ENCODE assay signal across 16 cellular contexts in the genomic region with DNA sequence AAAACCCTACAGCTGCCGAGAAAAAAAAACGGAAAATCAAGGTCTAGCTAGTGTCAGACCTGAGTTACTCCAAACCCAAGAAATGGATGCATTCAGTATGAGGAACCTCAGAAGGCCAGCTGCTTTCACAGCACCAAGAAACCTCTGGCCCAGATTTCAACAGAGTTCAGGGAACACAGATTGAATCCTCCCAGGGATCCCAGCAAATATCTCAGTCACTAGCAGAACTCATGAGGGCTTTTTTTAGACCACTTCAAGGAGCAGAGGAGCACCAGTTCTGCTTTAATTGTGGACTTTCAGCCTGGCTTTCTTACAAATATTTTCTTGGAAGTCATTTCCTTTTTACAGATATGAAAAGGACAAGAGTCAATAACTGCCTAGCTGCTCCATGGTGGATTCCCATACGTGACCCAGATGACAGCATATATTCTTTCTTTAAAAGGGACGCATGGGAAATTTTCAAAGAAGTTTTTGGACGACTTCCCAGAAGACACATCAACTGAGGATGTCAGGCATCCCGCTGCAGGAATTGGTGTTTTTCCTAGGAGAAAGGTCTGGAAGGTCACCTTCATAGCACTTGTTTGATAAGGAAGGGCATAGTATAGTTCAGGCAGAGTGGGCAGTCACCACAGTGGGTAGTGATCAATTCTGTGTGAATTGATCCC. TPM values are rescaled to one million over a fixed set of nuclear protein-coding genes. Genes with fewer than 3 reads are reported as not detected.
A peak's percentile ranks its signal among the peaks of the same experiment; 100 is the strongest.
DNase-seq lines count a peak whose midpoint lies in the region; ATAC-seq, FAIRE-seq and TF ChIP-seq lines count a peak whose summit lies in the region.
"Had no signal": no experiment of that assay in that cellular context is flagged by ENCODE, and none has a peak within 500 bp of the region (broad histone marks: within the 10 kb centered on the region; RNA-seq: fewer than 3 reads in every experiment).

No MANE protein-coding gene starts in this region.

- H3K9ac ChIP-seq in SK-N-SH: no peak overlapping the region

- H3K9me2 ChIP-seq in SK-N-SH: no peaks in the 10 kb centered on the region

- CTCF ChIA-PET in A673 (lab: Charles Lee): no interaction called here
- CTCF ChIA-PET in SK-N-SH (lab: Yijun Ruan, JAX): interaction anchor here (0.6 to 6.0 kb wide), 8 partner anchors 20 to 1916 kb away, joined by 3 to 24 read pairs (median 4); no protein-coding TSS in a partner anchor

- peaks cover 26% of the 10 kb centered on the region for H3K27me3 Mint-ChIP-seq in T-helper 17 cell

- H3K36me3 ChIP-seq in A673 (ENCODE audit: insufficient read depth, low read length, poor library complexity, severe bottlenecking) (no peaks in the 10 kb centered on the region), SK-N-SH (replicated peaks in 1 of 2; ENCODE audit: control insufficient read depth in 1 of 2, insufficient read depth in 2 of 2, low read length in 1 of 2) (no peaks in the 10 kb centered on the region), lower lobe of right lung (no peaks in the 10 kb centered on the region)

- TF ChIP-seq EP300 in SK-N-SH (IDR thresholded peaks at IDR 0.05; ENCODE audit: borderline replicate concordance in 1 of 2, low read depth in 1 of 2, low read length in 1 of 2): no peak

- no peaks in the 10 kb centered on the region for H3K9me3 ChIP-seq in A673 (ENCODE audit: low read depth, low read length, poor library complexity, severe bottlenecking)
- H3K9me3 ChIP-seq in SK-N-SH: no peaks in the 10 kb centered on the region
- H3K9me3 ChIP-seq in lower lobe of right lung: no peaks in the 10 kb centered on the region
- no peaks in the 10 kb centered on the region for H3K9me3 ChIP-seq in T-helper 17 cell (ENCODE audit: control insufficient read depth, low read length, poor library complexity, severe bottlenecking)

- H3K27ac ChIP-seq in A673 (ENCODE audit: low read depth, low read length, poor library complexity, severe bottlenecking) (no peak overlapping the region), SK-N-SH (ENCODE audit: low read depth in 2 of 2, low read length in 1 of 2) (peak overlapping the region; percentile 36 to 52; a peak in 3 of 4 replicates), lower lobe of right lung (no peak overlapping the region)

- peaks cover 14% of the 10 kb centered on the region for H3F3A ChIP-seq in SK-N-SH (replicated peaks; ENCODE audit: insufficient read depth)

- no peaks in the 10 kb centered on the region for H3K4me1 Mint-ChIP-seq in T-helper 17 cell

- no peaks in the 10 kb centered on the region for H4K20me1 ChIP-seq in SK-N-SH (ENCODE audit: insufficient read depth)

- no peak overlapping the region; the same call in 1 of the 2 replicates for H3K4me2 ChIP-seq in SK-N-SH

- TF ChIP-seq CTCF in A673 (conservative IDR thresholded peaks at IDR 0.05; ENCODE audit: low read depth, low read length) (no peak), SK-N-SH (IDR thresholded peaks at IDR 0.05) (no peak), fibroblast of mammary gland (conservative IDR thresholded peaks at IDR 0.05; ENCODE audit: control insufficient read depth, insufficient read depth, low read depth, low read length) (no peak), lower lobe of right lung (IDR thresholded peaks at IDR 0.05) (no peak)

- no peak for TF ChIP-seq RAD21 in SK-N-SH (IDR thresholded peaks at IDR 0.05; ENCODE audit: low read length)

- peaks cover 3% of the 10 kb centered on the region for H3K4me1 ChIP-seq in A673 (ENCODE audit: insufficient read depth, low read length, poor library complexity, severe bottlenecking)
- H3K4me1 ChIP-seq in SK-N-SH (ENCODE audit: control insufficient read depth in 1 of 2, insufficient read depth in 2 of 2, low read depth in 1 of 2, low read length in 1 of 2): peaks cover 0 to 3% of the 10 kb centered on the region in 2 experiments; a peak in 1 of 4 replicates
- H3K4me1 ChIP-seq in lower lobe of right lung: peaks cover 4% of the 10 kb centered on the region

- no peak overlapping the region for H3K27ac Mint-ChIP-seq in T-helper 17 cell
- H3K27ac Mint-ChIP-seq: natural killer cell treated with Interleukin-12 subunit alpha and Interleukin-12 subunit beta and Interleukin-15 and Interleukin-18, amount 100 ng/mL, for 72 hours had no signal

- H3K27me3 ChIP-seq in A673 (replicated peaks; ENCODE audit: insufficient read depth, low read depth, low read length, poor library complexity) (no peaks in the 10 kb centered on the region), SK-N-SH (ENCODE audit: insufficient read depth) (no peaks in the 10 kb centered on the region), lower lobe of right lung (ENCODE audit: low read depth) (no peaks in the 10 kb centered on the region)

- H3K36me3 Mint-ChIP-seq in T-helper 17 cell (ENCODE audit: low read depth): peaks cover 5% of the 10 kb centered on the region
- H3K36me3 Mint-ChIP-seq: natural killer cell treated with Interleukin-12 subunit alpha and Interleukin-12 subunit beta and Interleukin-15 and Interleukin-18, amount 100 ng/mL, for 72 hours had no signal

- POLR2A ChIA-PET in A673 (lab: Charles Lee; ENCODE audit: low non-redundant PET) (no interaction called here), SK-N-SH (lab: Yijun Ruan, JAX) (interaction anchor here (0.6 kb wide), 1 partner anchor 28 kb away, joined by 3 read pairs; no protein-coding TSS in a partner anchor)

- intact Hi-C loops in A673 (cut with micrococcal nuclease; ENCODE audit: unreplicated experiment) (no loop called here), lower lobe of right lung (cut with DNase I) (no loop called here)

- H3K4me3 Mint-ChIP-seq in T-helper 17 cell: no peak overlapping the region
- H3K4me3 Mint-ChIP-seq: natural killer cell treated with Interleukin-12 subunit alpha and Interleukin-12 subunit beta and Interleukin-15 and Interleukin-18, amount 100 ng/mL, for 72 hours had no signal

- no peak overlapping the region for H3K4me3 ChIP-seq in A673 (ENCODE audit: low read depth, low read length, poor library complexity, severe bottlenecking)
- H3K4me3 ChIP-seq in SK-N-SH (ENCODE audit: low read depth in 2 of 2, low read length in 1 of 2): no peak overlapping the region
- H3K4me3 ChIP-seq in fibroblast of mammary gland (ENCODE audit: control insufficient read depth, low read depth, low read length): no peak overlapping the region
- H3K4me3 ChIP-seq in lower lobe of right lung: no peak overlapping the region
- H3K4me3 ChIP-seq: lung had no signal

- no peaks in the 10 kb centered on the region for H3K79me2 ChIP-seq in SK-N-SH (ENCODE audit: insufficient read depth)

- peak; percentile 46 to 80 for ATAC-seq in lower lobe of right lung
- ATAC-seq in T-helper 17 cell: no peak
- ATAC-seq: activated CD4-positive, CD25-positive, alpha-beta regulatory T cell treated with anti-CD3 and anti-CD28 coated beads, Interleukin-2, amount 50 U/mL, for 24 hours; natural killer cell treated with Interleukin-12 subunit alpha and Interleukin-12 subunit beta and Interleukin-15 and Interleukin-18, amount 100 ng/mL, for 72 hours had no signal

- H2AFZ ChIP-seq in SK-N-SH (ENCODE audit: low read depth): no peak overlapping the region

- DNase-seq in A673 (ENCODE audit: low spot score) (peak; percentile 16), SK-N-SH (no peak), fibroblast of mammary gland (ENCODE audit: low read depth) (peak; percentile 75), lower lobe of right lung (no peak), GM19240 (ENCODE audit: insufficient read length, low spot score) (no peak), RCC 7860 (ENCODE audit: low spot score) (no peak), T-helper 17 cell (no peak), HTR-8/SVneo (ENCODE audit: insufficient read length, low spot score) (no peak)
- DNase-seq: activated gamma-delta T cell treated with Interleukin-2 at 50 U/mL for 16 hours, KG1, NCI-H1417, NCI-H2171 treated with DMSO at 0.1 percent for 48 hours had no signal

- BruUV-seq in A673 (replicated peaks; lab: Mats Ljungman, UMichigan): no TSS peak

- WGBS in SK-N-SH (ENCODE audit: low lambda C conversion rate): 44% methylated on average over 6 of the region's 6 CpGs

- FAIRE-seq in RCC 7860 (lab: Jason Lieb, UNC): no peak
- no peak for FAIRE-seq in HTR-8/SVneo (lab: Jason Lieb, UNC)
- FAIRE-seq: astrocyte had no signal

TF ChIP-seq in SK-N-SH, 30 proteins besides CTCF, POLR2A, EP300 and RAD21:
- TF ChIP-seq, protein P1, sequence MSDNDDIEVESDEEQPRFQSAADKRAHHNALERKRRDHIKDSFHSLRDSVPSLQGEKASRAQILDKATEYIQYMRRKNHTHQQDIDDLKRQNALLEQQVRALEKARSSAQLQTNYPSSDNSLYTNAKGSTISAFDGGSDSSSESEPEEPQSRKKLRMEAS (IDR thresholded peaks at IDR 0.05; ENCODE audit: low read depth): no peak
- peak; percentile 23; the same call in 1 of the 2 replicates for TF ChIP-seq NFIC (IDR thresholded peaks at IDR 0.05; ENCODE audit: borderline replicate concordance)

RNA-seq across cellular contexts. Expression of a gene that starts 6.4 kb away (rescaled TPM):
- total RNA-seq in A673 (2021) (18.9 and 20.0 TPM in 2 replicates), lower lobe of right lung (16.4 TPM), T-helper 17 cell (10 to 100 TPM; 12.1 to 24.0 TPM)
- polyA plus RNA-seq in SK-N-SH (2012; rRNA removed): 3.7 and 5.2 TPM in 2 replicates
- 4.5 and 5.8 TPM in 2 replicates for polyA plus RNA-seq in SK-N-SH (2012; cell fraction: cytosol; rRNA removed)
- polyA plus RNA-seq in SK-N-SH (2012; cell fraction: nucleus; rRNA removed): 2.7 and 4.4 TPM in 2 replicates

Comparison
In these comparisons a context has a peak if more than half of its experiments do, and no peak if none do; other contexts are left out.
1. DNase-seq: peak in A673 (single experiment) and fibroblast of mammary gland (single experiment); none in SK-N-SH (single experiment), lower lobe of right lung (single experiment), GM19240 (single experiment), RCC 7860 (single experiment), T-helper 17 cell (0 of 3) and HTR-8/SVneo (single experiment).
2. H3K27ac ChIP-seq: peak in SK-N-SH (2 of 2); none in A673 (single experiment) and lower lobe of right lung (single experiment).